8 cellular contexts compared by ENCODE assay signal in genomic region chr10:6918305-6918704, GRCh38.
DNase-seq lines count a peak whose midpoint lies in the region; ATAC-seq and TF ChIP-seq lines count a peak whose summit lies in the region.

No MANE protein-coding gene starts in this region.

- no peaks in the 10 kb centered on the region for H3K9me3 Mint-ChIP-seq in activated CD4-positive, alpha-beta T cell treated with anti-CD3 and anti-CD28 coated beads for 36 hours (ENCODE audit: low read depth)

- H3K79me2 ChIP-seq in HCT116 (ENCODE audit: insufficient read depth, low read length) = no peaks in the 10 kb centered on the region

- intact Hi-C loops in HCT116 (cut with micrococcal nuclease) = no loop called here
- intact Hi-C loops in activated CD4-positive, alpha-beta T cell treated with anti-CD3 and anti-CD28 coated beads for 36 hours (cut with DNase I, micrococcal nuclease) = loop anchor here (1.0 to 5.0 kb wide), 2 partner anchors 204 to 769 kb away; no protein-coding TSS in a partner anchor

- H2AFZ ChIP-seq in HCT116 (ENCODE audit: low read depth, low read length, poor library complexity, severe bottlenecking) = no peak overlapping the region

- H4K20me1 ChIP-seq in HCT116 (ENCODE audit: insufficient read depth) = no peaks in the 10 kb centered on the region

- no peaks in the 10 kb centered on the region for H3K9me2 ChIP-seq in HCT116 (ENCODE audit: insufficient read depth)

- H3K27ac Mint-ChIP-seq in activated CD4-positive, alpha-beta T cell treated with anti-CD3 and anti-CD28 coated beads for 36 hours = no peak overlapping the region

- no peaks in the 10 kb centered on the region for H3K9me3 ChIP-seq in HCT116 (ENCODE audit: control insufficient read depth in 1 of 2, insufficient read depth in 1 of 2, low read depth in 1 of 2, low read length in 2 of 2)

- BruUV-seq in HCT116 (replicated peaks; lab: Mats Ljungman, UMichigan) = no TSS peak

- RAD21 ChIA-PET in HCT116 (lab: Charles Lee; ENCODE audit: low non-redundant PET in 1 of 2, low total read pairs in 2 of 2, uncharacterized antibody in 2 of 2, unreplicated experiment in 2 of 2) = no interaction called here

- H3K4me1 ChIP-seq in HCT116 (ENCODE audit: control insufficient read depth in 1 of 2, insufficient read depth in 2 of 2, low read length in 2 of 2) = no peaks in the 10 kb centered on the region

- H3K27me3 ChIP-seq in HCT116 (ENCODE audit: insufficient read depth, low read length) = peaks cover 14% of the 10 kb centered on the region

- ATAC-seq in HCT116 (0 out of 2 replicates have a peak, but pooled peaks have one; percentile 43), GM21367 (IDR thresholded peaks at IDR 0.05; ENCODE audit: unreplicated experiment) (no peak), HG03108 (IDR thresholded peaks at IDR 0.05; ENCODE audit: unreplicated experiment) (no peak), GM21528 (IDR thresholded peaks at IDR 0.05; ENCODE audit: low FRiP score, unreplicated experiment) (no peak)
- ATAC-seq in activated CD4-positive, alpha-beta T cell treated with anti-CD3 and anti-CD28 coated beads for 36 hours = peak; percentile 67

- no peak overlapping the region for H3K4me3 ChIP-seq in HCT116 (replicated peaks in 1 of 2; ENCODE audit: low read depth in 1 of 2, low read length in 2 of 2)
- no peak overlapping the region for H3K4me3 ChIP-seq in retinal pigment epithelial cell (ENCODE audit: low read length)

- peaks cover 2% of the 10 kb centered on the region for H3K27me3 Mint-ChIP-seq in activated CD4-positive, alpha-beta T cell treated with anti-CD3 and anti-CD28 coated beads for 36 hours

- peak; percentile 11 to 58 (median 55); a peak in 4 of 6 replicates for TF ChIP-seq CTCF in HCT116 (IDR thresholded peaks at IDR 0.05 in 2 of 3, conservative IDR thresholded peaks at IDR 0.05 in 1 of 3; ENCODE audit: borderline replicate concordance in 1 of 3, insufficient read depth in 1 of 3, low read depth in 2 of 3, low read length in 2 of 3)
- peak; percentile 61 for TF ChIP-seq CTCF in retinal pigment epithelial cell (conservative IDR thresholded peaks at IDR 0.05; ENCODE audit: low read depth, low read length)

- peak; percentile 25; the same call in 1 of the 2 replicates for TF ChIP-seq RAD21 in HCT116 (IDR thresholded peaks at IDR 0.05; ENCODE audit: low read depth)

- no peaks in the 10 kb centered on the region for H3K36me3 Mint-ChIP-seq in activated CD4-positive, alpha-beta T cell treated with anti-CD3 and anti-CD28 coated beads for 36 hours (ENCODE audit: low read depth)

- H3K4me3 Mint-ChIP-seq in activated CD4-positive, alpha-beta T cell treated with anti-CD3 and anti-CD28 coated beads for 36 hours = no peak overlapping the region

- POLR2A ChIA-PET in HCT116 (lab: Charles Lee) = interaction anchor here (0.6 kb wide), 1 partner anchor 548 kb away, joined by 3 read pairs; no protein-coding TSS in a partner anchor
- POLR2A ChIA-PET in activated CD4-positive, alpha-beta T cell treated with anti-CD3 and anti-CD28 coated beads for 36 hours (lab: Charles Lee) = no interaction called here

- CTCF ChIA-PET in HCT116 (lab: Charles Lee) = no interaction called here
- CTCF ChIA-PET in activated CD4-positive, alpha-beta T cell treated with anti-CD3 and anti-CD28 coated beads for 36 hours (lab: Charles Lee) = interaction anchor here (0.6 to 3.2 kb wide), 20 partner anchors 8 to 1932 kb away, joined by 3 to 31 read pairs (median 3); partner anchors contain the start of gene SFMBT2

- DNase-seq in AML-193 (lab: John Stamatoyannopoulos, UW) (peak; percentile 31 to 61), HCT116 (ENCODE audit: low read depth, low spot score) (no peak), retinal pigment epithelial cell (ENCODE audit: low read depth) (no peak)
- DNase-seq in activated CD4-positive, alpha-beta T cell treated with anti-CD3 and anti-CD28 coated beads for 36 hours = peak; percentile 86
- DNase-seq in effector CD4-positive, alpha-beta T cell = peak; percentile 54

- H3K36me3 ChIP-seq in HCT116 (ENCODE audit: control insufficient read depth in 1 of 2, insufficient read depth in 2 of 2, low read length in 2 of 2) = no peaks in the 10 kb centered on the region

- H3K27ac ChIP-seq in HCT116 (ENCODE audit: low read depth, low read length) = no peak overlapping the region

- H3K9ac ChIP-seq in HCT116 (ENCODE audit: low read length) = no peak overlapping the region

- no peak for TF ChIP-seq POLR2A in HCT116 (IDR thresholded peaks at IDR 0.05; ENCODE audit: borderline replicate concordance, extremely low read depth, insufficient read depth, insufficient read length)

- H3K4me2 ChIP-seq in HCT116 (ENCODE audit: low read length) = no peak overlapping the region

- H3K4me1 Mint-ChIP-seq in activated CD4-positive, alpha-beta T cell treated with anti-CD3 and anti-CD28 coated beads for 36 hours = peaks cover 8% of the 10 kb centered on the region

TF ChIP-seq in HCT116, 20 proteins besides CTCF, POLR2A, EP300 and RAD21:
- TF ChIP-seq EZH2phosphoT487 (IDR thresholded peaks at IDR 0.05; ENCODE audit: borderline replicate concordance) (no peak), EZH2 (IDR thresholded peaks at IDR 0.05) (no peak), ELF1 (IDR thresholded peaks at IDR 0.05; ENCODE audit: borderline replicate concordance, low read depth) (no peak), FOSL1 (IDR thresholded peaks at IDR 0.05; ENCODE audit: low read depth) (no peak), ATF3 (IDR thresholded peaks at IDR 0.05) (no peak), YY1 (IDR thresholded peaks at IDR 0.05; ENCODE audit: extremely low read depth, insufficient replicate concordance, low read depth, low read length) (no peak), REST (IDR thresholded peaks at IDR 0.05; ENCODE audit: low read depth) (no peak), POLR2AphosphoS5 (IDR thresholded peaks at IDR 0.05; ENCODE audit: low read depth, low read length) (no peak), SRF (IDR thresholded peaks at IDR 0.05; ENCODE audit: low read depth) (no peak), ZFX (IDR thresholded peaks at IDR 0.05) (no peak), TCF7L2 (IDR thresholded peaks at IDR 0.05; ENCODE audit: borderline replicate concordance, extremely low read depth, insufficient read depth, insufficient read length) (no peak), ZNF274 (IDR thresholded peaks at IDR 0.05; ENCODE audit: low read depth, low read length) (no peak), ZBTB33 (IDR thresholded peaks at IDR 0.05; ENCODE audit: extremely low read depth, insufficient replicate concordance, low read length) (no peak), EGR1 (IDR thresholded peaks at IDR 0.05; ENCODE audit: low read depth) (no peak)

Comparison
In these comparisons a context has a peak if more than half of its experiments do, and no peak if none do; other contexts are left out.
1. DNase-seq: peak in AML-193 (2 of 2), activated CD4-positive, alpha-beta T cell treated with anti-CD3 and anti-CD28 coated beads for 36 hours (single experiment) and effector CD4-positive, alpha-beta T cell (single experiment); none in HCT116 (single experiment) and retinal pigment epithelial cell (single experiment).
2. ATAC-seq: peak in HCT116 (single experiment) and activated CD4-positive, alpha-beta T cell treated with anti-CD3 and anti-CD28 coated beads for 36 hours (single experiment); none in GM21367 (single experiment), HG03108 (single experiment) and GM21528 (single experiment).